29 cellular contexts compared by ENCODE assay signal in the genomic region with DNA sequence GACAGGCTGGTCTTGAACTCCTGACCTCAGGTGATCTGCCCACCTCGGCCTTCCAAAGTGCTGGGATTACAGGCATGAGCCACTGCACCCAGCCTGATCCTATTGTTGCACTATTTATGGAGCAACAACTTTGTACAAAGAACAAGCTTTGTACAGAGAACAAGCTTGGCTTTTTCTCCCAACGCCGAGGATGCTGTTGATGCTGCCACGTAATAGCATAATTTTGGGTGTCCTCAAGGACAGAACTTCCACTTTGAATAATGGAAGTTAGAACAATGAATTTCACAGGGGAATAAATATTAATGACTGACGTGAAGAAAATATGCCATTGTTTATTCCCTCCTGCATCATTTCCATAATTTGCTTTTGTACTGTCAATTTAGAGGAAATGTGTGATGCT. TPM values are rescaled to one million over a fixed set of nuclear protein-coding genes. Genes with fewer than 3 reads are reported as not detected.
"Had no signal": no experiment of that assay in that cellular context is flagged by ENCODE, and none has a peak within 500 bp of the region (broad histone marks: within the 10 kb centered on the region; RNA-seq: fewer than 3 reads in every experiment).

No MANE protein-coding gene starts in this region.

- H3K27ac Mint-ChIP-seq: activated CD4-positive, alpha-beta memory T cell treated with anti-CD3 and anti-CD28 coated beads, Interleukin-2, amount 10 ng/mL, durations not matched to agents 7 days and 5 days; activated CD4-positive, alpha-beta T cell treated with anti-CD3 and anti-CD28 coated beads, Interleukin-2, amount 10 ng/mL, durations not matched to agents 7 days and 5 days; activated T-cell treated with anti-CD3 and anti-CD28 coated beads, Interleukin-2, amount 50 U/mL, for 24 hours; natural killer cell treated with Interleukin-12 subunit alpha and Interleukin-12 subunit beta and Interleukin-15 and Interleukin-18, amount 100 ng/mL, for 72 hours; stimulated activated memory B cell treated with anti-CD40 and anti-IgM and Interleukin-4, amounts not matched to agents 10 μg/mL and 1 μg/mL and 100 μg/mL, for 72 hours; stimulated activated naive CD8-positive, alpha-beta T cell treated with anti-CD3 and anti-CD28 coated beads, Interleukin-15, amount 100 ng/mL, for 72 hours had no signal

- H3K4me1 ChIP-seq: lower lobe of right lung, sigmoid colon, testis, transverse colon had no signal

- H3K27me3 Mint-ChIP-seq: activated CD4-positive, alpha-beta memory T cell treated with anti-CD3 and anti-CD28 coated beads, Interleukin-2, amount 10 ng/mL, durations not matched to agents 7 days and 5 days; activated CD4-positive, alpha-beta T cell treated with anti-CD3 and anti-CD28 coated beads, Interleukin-2, amount 10 ng/mL, durations not matched to agents 7 days and 5 days; activated T-cell treated with anti-CD3 and anti-CD28 coated beads, Interleukin-2, amount 50 U/mL, for 24 hours; natural killer cell treated with Interleukin-12 subunit alpha and Interleukin-12 subunit beta and Interleukin-15 and Interleukin-18, amount 100 ng/mL, for 72 hours; progenitor cell of endocrine pancreas; stimulated activated memory B cell treated with anti-CD40 and anti-IgM and Interleukin-4, amounts not matched to agents 10 μg/mL and 1 μg/mL and 100 μg/mL, for 72 hours; stimulated activated naive CD8-positive, alpha-beta T cell treated with anti-CD3 and anti-CD28 coated beads, Interleukin-15, amount 100 ng/mL, for 72 hours had no signal

- ATAC-seq: lower lobe of right lung; mucosa of descending colon; natural killer cell treated with Interleukin-12 subunit alpha and Interleukin-12 subunit beta and Interleukin-15 and Interleukin-18, amount 100 ng/mL, for 72 hours; stimulated activated memory B cell treated with anti-CD40 and anti-IgM and Interleukin-4, amounts not matched to agents 10 μg/mL and 1 μg/mL and 100 μg/mL, for 72 hours; stimulated activated naive CD8-positive, alpha-beta T cell treated with anti-CD3 and anti-CD28 coated beads, Interleukin-15, amount 100 ng/mL, for 72 hours had no signal

- H3K9me3 ChIP-seq: lower lobe of right lung, mucosa of descending colon, sigmoid colon, testis, transverse colon had no signal

- H3K4me3 Mint-ChIP-seq: activated CD4-positive, alpha-beta memory T cell treated with anti-CD3 and anti-CD28 coated beads, Interleukin-2, amount 10 ng/mL, durations not matched to agents 7 days and 5 days; activated CD4-positive, alpha-beta T cell treated with anti-CD3 and anti-CD28 coated beads, Interleukin-2, amount 10 ng/mL, durations not matched to agents 7 days and 5 days; activated T-cell treated with anti-CD3 and anti-CD28 coated beads, Interleukin-2, amount 50 U/mL, for 24 hours; natural killer cell treated with Interleukin-12 subunit alpha and Interleukin-12 subunit beta and Interleukin-15 and Interleukin-18, amount 100 ng/mL, for 72 hours; stimulated activated memory B cell treated with anti-CD40 and anti-IgM and Interleukin-4, amounts not matched to agents 10 μg/mL and 1 μg/mL and 100 μg/mL, for 72 hours; stimulated activated naive CD8-positive, alpha-beta T cell treated with anti-CD3 and anti-CD28 coated beads, Interleukin-15, amount 100 ng/mL, for 72 hours had no signal

- H3K27me3 ChIP-seq: sigmoid colon, testis, transverse colon had no signal

- H3K9me3 Mint-ChIP-seq: activated CD4-positive, alpha-beta memory T cell treated with anti-CD3 and anti-CD28 coated beads, Interleukin-2, amount 10 ng/mL, durations not matched to agents 7 days and 5 days; activated CD4-positive, alpha-beta T cell treated with anti-CD3 and anti-CD28 coated beads, Interleukin-2, amount 10 ng/mL, durations not matched to agents 7 days and 5 days; activated T-cell treated with anti-CD3 and anti-CD28 coated beads, Interleukin-2, amount 50 U/mL, for 24 hours; natural killer cell treated with Interleukin-12 subunit alpha and Interleukin-12 subunit beta and Interleukin-15 and Interleukin-18, amount 100 ng/mL, for 72 hours; stimulated activated memory B cell treated with anti-CD40 and anti-IgM and Interleukin-4, amounts not matched to agents 10 μg/mL and 1 μg/mL and 100 μg/mL, for 72 hours; stimulated activated naive CD8-positive, alpha-beta T cell treated with anti-CD3 and anti-CD28 coated beads, Interleukin-15, amount 100 ng/mL, for 72 hours had no signal

- H3K36me3 Mint-ChIP-seq: natural killer cell treated with Interleukin-12 subunit alpha and Interleukin-12 subunit beta and Interleukin-15 and Interleukin-18, amount 100 ng/mL, for 72 hours had no signal

- H3K4me1 Mint-ChIP-seq: activated CD4-positive, alpha-beta memory T cell treated with anti-CD3 and anti-CD28 coated beads, Interleukin-2, amount 10 ng/mL, durations not matched to agents 7 days and 5 days; activated CD4-positive, alpha-beta T cell treated with anti-CD3 and anti-CD28 coated beads, Interleukin-2, amount 10 ng/mL, durations not matched to agents 7 days and 5 days; stimulated activated memory B cell treated with anti-CD40 and anti-IgM and Interleukin-4, amounts not matched to agents 10 μg/mL and 1 μg/mL and 100 μg/mL, for 72 hours; stimulated activated naive CD8-positive, alpha-beta T cell treated with anti-CD3 and anti-CD28 coated beads, Interleukin-15, amount 100 ng/mL, for 72 hours had no signal

- DNase-seq: activated CD4-positive, alpha-beta memory T cell treated with anti-CD3 and anti-CD28 coated beads, Interleukin-2, amount 10 ng/mL, durations not matched to agents 7 days and 5 days; activated CD4-positive, alpha-beta T cell treated with anti-CD3 and anti-CD28 coated beads, Interleukin-2, amount 10 ng/mL, durations not matched to agents 7 days and 5 days; activated CD4-positive, CD25-positive, alpha-beta regulatory T cell treated with anti-CD3 and anti-CD28 coated beads, Interleukin-2, amount 50 U/mL, for 72 hours; activated CD8-positive, alpha-beta memory T cell treated with anti-CD3 and anti-CD28 coated beads, Interleukin-2, amount 50 U/mL, for 48 hours; activated gamma-delta T cell treated with Interleukin-2 at 50 U/mL for 16 hours; activated naive CD4-positive, alpha-beta T cell treated with anti-CD3 and anti-CD28 coated beads, Interleukin-2, amount 50 U/mL, for 16 hours; activated T-cell treated with anti-CD3 and anti-CD28 coated beads, Interleukin-2, amount 50 U/mL, for 24 hours; amniotic stem cell; central memory CD4-positive, alpha-beta T cell; dermis blood vessel endothelial cell; effector CD8-positive, alpha-beta T cell; kidney; lower lobe of right lung; mesendoderm; mucosa of descending colon; retina; sigmoid colon; small intestine; stimulated activated CD4-positive, alpha-beta T cell treated with anti-CD3 and anti-CD28 coated beads, Interleukin-4, amount 100 ng/mL, for 4 hours; stimulated activated CD8-positive, alpha-beta memory T cell treated with anti-CD3 and anti-CD28 coated beads, Interleukin-4, amount 100 ng/mL, for 48 hours; stimulated activated naive CD8-positive, alpha-beta T cell treated with anti-CD3 and anti-CD28 coated beads, Interleukin-15, amount 100 ng/mL, for 72 hours; T-helper 2 cell; testis; transverse colon had no signal

- H3K4me3 ChIP-seq: lower lobe of right lung, mucosa of descending colon, sigmoid colon, testis, transverse colon had no signal

- H3K27ac ChIP-seq: lower lobe of right lung, testis, transverse colon had no signal

RNA-seq across cellular contexts. Expression of gene RBP7, which starts 12.8 kb away (rescaled TPM):
- total RNA-seq: activated CD4-positive, alpha-beta memory T cell treated with anti-CD3 and anti-CD28 coated beads, Interleukin-2, amount 10 ng/mL, durations not matched to agents 7 days and 5 days; activated CD4-positive, alpha-beta T cell treated with anti-CD3 and anti-CD28 coated beads, Interleukin-2, amount 10 ng/mL, durations not matched to agents 7 days and 5 days; myocyte; natural killer cell treated with Interleukin-12 subunit alpha and Interleukin-12 subunit beta and Interleukin-15 and Interleukin-18, amount 100 ng/mL, for 72 hours; osteocyte had no signal
